In genomic region chr1:203338335-203339036, GRCh38 we compare ENCODE assay signal across 8 cellular contexts. TPM values are rescaled to one million over a fixed set of nuclear protein-coding genes. Genes with fewer than 3 reads are reported as not detected.
A peak's percentile ranks its signal among the peaks of the same experiment; 100 is the strongest.
DNase-seq lines count a peak whose midpoint lies in the region; ATAC-seq, FAIRE-seq and TF ChIP-seq lines count a peak whose summit lies in the region.

No MANE protein-coding gene starts in this region.

- no peak for TF ChIP-seq EP300 in K562 (IDR thresholded peaks at IDR 0.05; ENCODE audit: low read length)

- H3K36me3 ChIP-seq in K562 (ENCODE audit: control insufficient read depth, insufficient read depth, low read length), result no peaks in the 10 kb centered on the region

- no peak overlapping the region for H3K9ac ChIP-seq in K562 (ENCODE audit: insufficient read depth in 1 of 2, low read depth in 2 of 2, low read length in 2 of 2)

- intact Hi-C loops in K562 (cut with micrococcal nuclease), result loop anchor here (1.0 to 10.0 kb wide), 3 partner anchors 65 to 304 kb away; no protein-coding TSS in a partner anchor

- H3K4me3 ChIP-seq in K562, result no peak overlapping the region

- TF ChIP-seq POLR2A in K562 (conservative IDR thresholded peaks at IDR 0.05), result no peak

- peak; percentile 91 to 99 for TF ChIP-seq RAD21 in K562 (CRISPR knock-in tag; conservative IDR thresholded peaks at IDR 0.05 in 1 of 2, IDR thresholded peaks at IDR 0.05 in 1 of 2)

- H4K20me1 ChIP-seq in K562 (replicated peaks; ENCODE audit: control insufficient read depth, insufficient read depth, low read length), result no peaks in the 10 kb centered on the region; the same call in 1 of the 2 replicates

- DNase-seq in NK-92 treated with Interleukin-12 subunit alpha and Interleukin-12 subunit beta, amount 100 ng/mL, for 24 hours (lab: John Stamatoyannopoulos, UW), result peak; percentile 27
- DNase-seq in NK-92 (lab: John Stamatoyannopoulos, UW; ENCODE audit: unreplicated experiment) (no peak), NCI-H1436 treated with DMSO at 0.1 percent for 48 hours (lab: John Stamatoyannopoulos, UW) (peak; percentile 25), K562 (ENCODE audit: extremely low read depth in 1 of 4, low spot score in 3 of 4) (peak; percentile 79 to 86 (median 84)), iPS-NIHi11 (ENCODE audit: low spot score) (peak; percentile 80)
- DNase-seq in stimulated activated CD4-positive, alpha-beta T cell treated with anti-CD3 and anti-CD28 coated beads, Interleukin-15, amount 100 ng/mL, for 24 hours, result peak; percentile 68

- ATAC-seq in K562 (peak; percentile 79), HG02678 (IDR thresholded peaks at IDR 0.05; ENCODE audit: unreplicated experiment) (no peak)

- TF ChIP-seq CTCF in K562 (IDR thresholded peaks at IDR 0.05 in 2 of 3, conservative IDR thresholded peaks at IDR 0.05 in 1 of 3; ENCODE audit: insufficient read depth in 2 of 3, low read depth in 1 of 3, low read length in 3 of 3), result peak; percentile 95 to 98 (median 97)

- H3K9me1 ChIP-seq in K562 (ENCODE audit: control insufficient read depth, insufficient read depth, low read length), result no peaks in the 10 kb centered on the region

- POLR2A ChIA-PET in K562 (lab: Yijun Ruan, JAX), result interaction anchor here (0.5 to 0.6 kb wide), 2 partner anchors 16 to 150 kb away, joined by 3 read pairs; no protein-coding TSS in a partner anchor

- in situ Hi-C loops in K562 (cut with MboI), result loop anchor here (5.0 kb wide), 1 partner anchor 66 kb away; no protein-coding TSS in a partner anchor

- no TSS peak for BruUV-seq in K562 (replicated peaks; lab: Mats Ljungman, UMichigan)

- H3K27me3 ChIP-seq in K562 (ENCODE audit: control insufficient read depth in 2 of 2, insufficient read depth in 2 of 2, low read length in 2 of 2), result peaks cover 14 to 41% of the 10 kb centered on the region in 2 experiments

- H3K4me2 ChIP-seq in K562 (ENCODE audit: insufficient read depth, low read length), result no peak overlapping the region

- H2AFZ ChIP-seq in K562 (ENCODE audit: low read depth, low read length), result no peak overlapping the region

- 23% methylated on average over 12 of the region's 18 CpGs for WGBS in K562 (ENCODE audit: insufficient coverage, low coverage, missing lambda C conversion rate)

- no peak overlapping the region for H3K27ac ChIP-seq in K562 (ENCODE audit: extremely low read depth, low read depth, low read length)

- no peaks in the 10 kb centered on the region for H3K9me3 ChIP-seq in K562 (replicated peaks; ENCODE audit: control insufficient read depth, insufficient read depth, low read depth, low read length)

- FAIRE-seq in TTC549 (lab: Jason Lieb, UNC), result peak; percentile 38
- FAIRE-seq in K562 (lab: Jason Lieb, UNC), result peak; percentile 80

- CTCF ChIA-PET in K562 (lab: Yijun Ruan, JAX; ENCODE audit: low intra/inter-chr PET ratio), result interaction anchor here (0.5 to 8.9 kb wide), 12 partner anchors 10 to 1470 kb away, joined by 3 to 226 read pairs (median 3); no protein-coding TSS in a partner anchor

- peaks cover 0 to 4% of the 10 kb centered on the region in 2 experiments; a peak in 3 of 5 replicates for H3K4me1 ChIP-seq in K562 (replicated peaks in 1 of 2; ENCODE audit: control insufficient read depth in 2 of 2, insufficient read depth in 2 of 2, low read length in 2 of 2)

- H3K79me2 ChIP-seq in K562 (ENCODE audit: control insufficient read depth, insufficient read depth, low read length), result no peaks in the 10 kb centered on the region

TF ChIP-seq in K562, 482 proteins besides CTCF, POLR2A, EP300 and RAD21 (continues in another document):
- TF ChIP-seq ZNF384 (IDR thresholded peaks at IDR 0.05; ENCODE audit: low read depth, low read length) (peak; percentile 70), ZNF316 (IDR thresholded peaks at IDR 0.05) (no peak), NBN (IDR thresholded peaks at IDR 0.05; ENCODE audit: low read depth) (0 out of 2 replicates have a peak, but pooled peaks have one; percentile 69), SAP30 (IDR thresholded peaks at IDR 0.05; ENCODE audit: borderline replicate concordance, insufficient read depth, low read depth, low read length, poor library complexity, severe bottlenecking) (no peak), RCOR1 (IDR thresholded peaks at IDR 0.05; ENCODE audit: borderline replicate concordance in 1 of 2, low read depth in 2 of 2, low read length in 2 of 2) (peak in 1 of 2 experiments; percentile 43; a peak in 1 of 4 replicates)
- TF ChIP-seq, protein P1, sequence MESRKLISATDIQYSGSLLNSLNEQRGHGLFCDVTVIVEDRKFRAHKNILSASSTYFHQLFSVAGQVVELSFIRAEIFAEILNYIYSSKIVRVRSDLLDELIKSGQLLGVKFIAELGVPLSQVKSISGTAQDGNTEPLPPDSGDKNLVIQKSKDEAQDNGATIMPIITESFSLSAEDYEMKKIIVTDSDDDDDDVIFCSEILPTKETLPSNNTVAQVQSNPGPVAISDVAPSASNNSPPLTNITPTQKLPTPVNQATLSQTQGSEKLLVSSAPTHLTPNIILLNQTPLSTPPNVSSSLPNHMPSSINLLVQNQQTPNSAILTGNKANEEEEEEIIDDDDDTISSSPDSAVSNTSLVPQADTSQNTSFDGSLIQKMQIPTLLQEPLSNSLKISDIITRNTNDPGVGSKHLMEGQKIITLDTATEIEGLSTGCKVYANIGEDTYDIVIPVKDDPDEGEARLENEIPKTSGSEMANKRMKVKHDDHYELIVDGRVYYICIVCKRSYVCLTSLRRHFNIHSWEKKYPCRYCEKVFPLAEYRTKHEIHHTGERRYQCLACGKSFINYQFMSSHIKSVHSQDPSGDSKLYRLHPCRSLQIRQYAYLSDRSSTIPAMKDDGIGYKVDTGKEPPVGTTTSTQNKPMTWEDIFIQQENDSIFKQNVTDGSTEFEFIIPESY (CRISPR knock-in tag; IDR thresholded peaks at IDR 0.05), result no peak
- TF ChIP-seq, protein P2, sequence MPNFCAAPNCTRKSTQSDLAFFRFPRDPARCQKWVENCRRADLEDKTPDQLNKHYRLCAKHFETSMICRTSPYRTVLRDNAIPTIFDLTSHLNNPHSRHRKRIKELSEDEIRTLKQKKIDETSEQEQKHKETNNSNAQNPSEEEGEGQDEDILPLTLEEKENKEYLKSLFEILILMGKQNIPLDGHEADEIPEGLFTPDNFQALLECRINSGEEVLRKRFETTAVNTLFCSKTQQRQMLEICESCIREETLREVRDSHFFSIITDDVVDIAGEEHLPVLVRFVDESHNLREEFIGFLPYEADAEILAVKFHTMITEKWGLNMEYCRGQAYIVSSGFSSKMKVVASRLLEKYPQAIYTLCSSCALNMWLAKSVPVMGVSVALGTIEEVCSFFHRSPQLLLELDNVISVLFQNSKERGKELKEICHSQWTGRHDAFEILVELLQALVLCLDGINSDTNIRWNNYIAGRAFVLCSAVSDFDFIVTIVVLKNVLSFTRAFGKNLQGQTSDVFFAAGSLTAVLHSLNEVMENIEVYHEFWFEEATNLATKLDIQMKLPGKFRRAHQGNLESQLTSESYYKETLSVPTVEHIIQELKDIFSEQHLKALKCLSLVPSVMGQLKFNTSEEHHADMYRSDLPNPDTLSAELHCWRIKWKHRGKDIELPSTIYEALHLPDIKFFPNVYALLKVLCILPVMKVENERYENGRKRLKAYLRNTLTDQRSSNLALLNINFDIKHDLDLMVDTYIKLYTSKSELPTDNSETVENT (CRISPR knock-in tag; IDR thresholded peaks at IDR 0.05), result 0 out of 2 replicates have a peak, but pooled peaks have one; percentile 7

RNA-seq across cellular contexts. Expression of gene FMOD, which starts 12.4 kb away (rescaled TPM):
- not detected in 2 replicates for total RNA-seq in K562 (2011; cell fraction: chromatin; rRNA removed; ENCODE audit: low replicate concordance)
- not detected in 2 replicates for total RNA-seq in K562 (2011; cell fraction: nucleolus; rRNA removed)
- not detected in 2 replicates for total RNA-seq in K562 (2011; cell fraction: nucleoplasm; rRNA removed)
- total RNA-seq in K562 (2014; rRNA removed) (not detected in 2 replicates), K562 (2014; rRNA removed; fragmentation: Illumina TruSeq; extraction: Trizol) (not detected in 2 replicates), K562 (2015; rRNA removed; fragmentation: Illumina TruSeq; extraction: Trizol) (not detected in 2 replicates), K562 (2021) (0.13 and 0.20 TPM in 2 replicates)
- polyA plus RNA-seq in K562 (2011; rRNA removed) (0.03 TPM in 1 of 2 replicates, not detected in the other), K562 (2014; fragmentation: Illumina TruSeq; extraction: Trizol) (not detected in 2 replicates), K562 (2014; fragmentation: Nextera tagmentation; extraction: Ambion mirVana) (under 1 TPM in 1 of 2 experiments, not detected in 1; 0.03 TPM), K562 (2014; rRNA removed) (not detected in 2 replicates)
- polyA plus RNA-seq in K562 (2011; cell fraction: cytosol; rRNA removed), result 0.01 and 0.04 TPM in 2 replicates
- not detected in 2 replicates for polyA plus RNA-seq in K562 (2011; cell fraction: nucleus; rRNA removed)
- 0.30 TPM in 1 of 2 replicates, not detected in the other for polyA plus RNA-seq in K562 (2012)
- polyA minus RNA-seq in K562 (2011; rRNA and poly(A)+ RNA removed), result not detected in 2 replicates
- polyA minus RNA-seq in K562 (2011; cell fraction: cytosol; rRNA and poly(A)+ RNA removed), result not detected in 2 replicates
- not detected in 2 replicates for polyA minus RNA-seq in K562 (2011; cell fraction: nucleus; rRNA and poly(A)+ RNA removed)

RNA-seq across cellular contexts. Expression of gene BTG2, which starts 33.2 kb away (rescaled TPM):
- 20.8 and 48.4 TPM in 2 replicates for total RNA-seq in K562 (2011; cell fraction: chromatin; rRNA removed; ENCODE audit: low replicate concordance)
- 32.6 and 48.7 TPM in 2 replicates for total RNA-seq in K562 (2011; cell fraction: nucleolus; rRNA removed)
- total RNA-seq in K562 (2011; cell fraction: nucleoplasm; rRNA removed), result 41.1 and 65.7 TPM in 2 replicates
- total RNA-seq in K562 (2014; rRNA removed) (8.7 and 11.3 TPM in 2 replicates), K562 (2014; rRNA removed; fragmentation: Illumina TruSeq; extraction: Trizol) (5.8 and 7.2 TPM in 2 replicates), K562 (2015; rRNA removed; fragmentation: Illumina TruSeq; extraction: Trizol) (2.6 and 2.9 TPM in 2 replicates), K562 (2021) (9.6 and 11.5 TPM in 2 replicates)
- polyA plus RNA-seq in K562 (2011; rRNA removed) (29.7 and 41.9 TPM in 2 replicates), K562 (2014; fragmentation: Illumina TruSeq; extraction: Trizol) (9.4 and 12.2 TPM in 2 replicates), K562 (2014; fragmentation: Nextera tagmentation; extraction: Ambion mirVana) (1 to 10 TPM; 2.3 to 3.8 TPM), K562 (2014; rRNA removed) (10.1 and 12.7 TPM in 2 replicates)
- polyA plus RNA-seq in K562 (2011; cell fraction: cytosol; rRNA removed), result 33.8 and 79.9 TPM in 2 replicates
- 25.8 and 51.6 TPM in 2 replicates for polyA plus RNA-seq in K562 (2011; cell fraction: nucleus; rRNA removed)
- 6.2 and 11.0 TPM in 2 replicates for polyA plus RNA-seq in K562 (2012)
- 18.7 and 24.3 TPM in 2 replicates for polyA minus RNA-seq in K562 (2011; rRNA and poly(A)+ RNA removed)
- 12.4 and 25.9 TPM in 2 replicates for polyA minus RNA-seq in K562 (2011; cell fraction: cytosol; rRNA and poly(A)+ RNA removed)
- polyA minus RNA-seq in K562 (2011; cell fraction: nucleus; rRNA and poly(A)+ RNA removed), result 23.1 and 23.3 TPM in 2 replicates
